Comparison of ENCODE assay signal across 36 cellular contexts in genomic region chr15:73912030-73912596, GRCh38. TPM values are rescaled to one million over a fixed set of nuclear protein-coding genes. Genes with fewer than 3 reads are reported as not detected.
"Had no signal": no experiment of that assay in that cellular context is flagged by ENCODE, and none has a peak within 500 bp of the region (broad histone marks: within the 10 kb centered on the region; RNA-seq: fewer than 3 reads in every experiment).

No MANE protein-coding gene starts in this region.

- H3K27me3 Mint-ChIP-seq: activated CD4-positive, alpha-beta memory T cell treated with anti-CD3 and anti-CD28 coated beads, Interleukin-2, amount 10 ng/mL, durations not matched to agents 7 days and 5 days; activated CD4-positive, alpha-beta T cell treated with anti-CD3 and anti-CD28 coated beads for 36 hours; activated CD4-positive, alpha-beta T cell treated with anti-CD3 and anti-CD28 coated beads, Interleukin-2, amount 10 ng/mL, durations not matched to agents 24 days and 14 days; activated naive CD8-positive, alpha-beta T cell; activated T-cell treated with anti-CD3 and anti-CD28 coated beads, Interleukin-2, amount 50 U/mL, for 24 hours; T-helper 17 cell had no signal

- H3K9me3 ChIP-seq: ascending aorta, breast epithelium, colonic mucosa, esophagus squamous epithelium, gastroesophageal sphincter had no signal

- H3K4me3 ChIP-seq: ascending aorta, breast epithelium, cardiac muscle cell, colonic mucosa, esophagus squamous epithelium, gastroesophageal sphincter had no signal

- H3K36me3 ChIP-seq: breast epithelium, cardiac muscle cell, colonic mucosa, esophagus squamous epithelium, gastroesophageal sphincter had no signal

- ATAC-seq: activated CD4-positive, alpha-beta T cell treated with anti-CD3 and anti-CD28 coated beads for 36 hours; gastroesophageal sphincter; T-helper 17 cell had no signal

- H3K4me3 Mint-ChIP-seq: activated CD4-positive, alpha-beta memory T cell treated with anti-CD3 and anti-CD28 coated beads, Interleukin-2, amount 10 ng/mL, durations not matched to agents 7 days and 5 days; activated CD4-positive, alpha-beta T cell treated with anti-CD3 and anti-CD28 coated beads for 36 hours; activated CD4-positive, alpha-beta T cell treated with anti-CD3 and anti-CD28 coated beads, Interleukin-2, amount 10 ng/mL, durations not matched to agents 24 days and 14 days; activated naive CD8-positive, alpha-beta T cell; activated T-cell treated with anti-CD3 and anti-CD28 coated beads, Interleukin-2, amount 50 U/mL, for 24 hours; activated T-helper 1 cell treated with anti-CD3 and anti-CD28 coated beads, Interleukin-12 subunit alpha, Interleukin-12 subunit beta, Interleukin-2, Interleukin-4 antibody, amounts not matched to agents 30 ng/mL and 10 ng/mL and 1 ng/mL, durations not matched to agents 14 hours and 24 hours and 36 hours; brain; T-helper 17 cell; T-helper 2 cell treated with Interferon-gamma antibody and Interleukin-4, amounts not matched to agents 5 μg/mL and 100 μg/mL, for 36 hours had no signal

- H3K27me3 ChIP-seq: ascending aorta, breast epithelium, cardiac muscle cell, colonic mucosa, esophagus squamous epithelium, gastroesophageal sphincter had no signal

- H3K4me1 ChIP-seq: ascending aorta, breast epithelium, colonic mucosa had no signal

- H3K27ac Mint-ChIP-seq: activated CD4-positive, alpha-beta memory T cell treated with anti-CD3 and anti-CD28 coated beads, Interleukin-2, amount 10 ng/mL, durations not matched to agents 7 days and 5 days; activated CD4-positive, alpha-beta T cell treated with anti-CD3 and anti-CD28 coated beads for 36 hours; activated CD4-positive, alpha-beta T cell treated with anti-CD3 and anti-CD28 coated beads, Interleukin-2, amount 10 ng/mL, durations not matched to agents 24 days and 14 days; activated naive CD8-positive, alpha-beta T cell; activated T-cell treated with anti-CD3 and anti-CD28 coated beads, Interleukin-2, amount 50 U/mL, for 24 hours; activated T-helper 1 cell treated with anti-CD3 and anti-CD28 coated beads, Interleukin-12 subunit alpha, Interleukin-12 subunit beta, Interleukin-2, Interleukin-4 antibody, amounts not matched to agents 30 ng/mL and 10 ng/mL and 1 ng/mL, durations not matched to agents 14 hours and 24 hours and 36 hours; activated T-helper 2 cell treated with anti-CD3 and anti-CD28 coated beads, Interferon-gamma antibody, Interleukin-2, Interleukin-4, amounts not matched to agents 10 μg/mL and 5 μg/mL and 100 μg/mL, durations not matched to agents 14 hours and 24 hours and 36 hours; brain; T-helper 17 cell; T-helper 2 cell treated with Interferon-gamma antibody and Interleukin-4, amounts not matched to agents 5 μg/mL and 100 μg/mL, for 36 hours had no signal

- H3K27ac ChIP-seq: ascending aorta, breast epithelium, cardiac muscle cell, colonic mucosa, epithelial cell of prostate, esophagus squamous epithelium, gastroesophageal sphincter had no signal

- H3K9me3 Mint-ChIP-seq: activated CD4-positive, alpha-beta T cell treated with anti-CD3 and anti-CD28 coated beads, Interleukin-2, amount 10 ng/mL, durations not matched to agents 24 days and 14 days; activated T-cell treated with anti-CD3 and anti-CD28 coated beads, Interleukin-2, amount 50 U/mL, for 24 hours; activated T-helper 2 cell treated with anti-CD3 and anti-CD28 coated beads, Interferon-gamma antibody, Interleukin-2, Interleukin-4, amounts not matched to agents 10 μg/mL and 5 μg/mL and 100 μg/mL, durations not matched to agents 14 hours and 24 hours and 36 hours had no signal

- DNase-seq: activated CD4-positive, alpha-beta memory T cell treated with anti-CD3 and anti-CD28 coated beads, Interleukin-2, amount 10 ng/mL, durations not matched to agents 7 days and 5 days; activated CD4-positive, alpha-beta T cell treated with anti-CD3 and anti-CD28 coated beads for 36 hours; activated CD4-positive, alpha-beta T cell treated with anti-CD3 and anti-CD28 coated beads, Interleukin-2, amount 10 ng/mL, durations not matched to agents 24 days and 14 days; activated CD4-positive, alpha-beta T cell treated with anti-CD3 and anti-CD28 coated beads, Interleukin-2, amount 50 U/mL, for 4 hours; activated CD4-positive, CD25-positive, alpha-beta regulatory T cell; activated CD4-positive, CD25-positive, alpha-beta regulatory T cell treated with anti-CD3 and anti-CD28 coated beads, Interleukin-2, amount 50 U/mL, for 72 hours; activated CD8-positive, alpha-beta memory T cell treated with anti-CD3 and anti-CD28 coated beads, Interleukin-2, amount 50 U/mL, for 48 hours; activated effector memory CD4-positive, alpha-beta T cell treated with anti-CD3 and anti-CD28 coated beads, Interleukin-2, amount 50 U/mL, for 16 hours; activated naive CD4-positive, alpha-beta T cell treated with anti-CD3 and anti-CD28 coated beads, Interleukin-2, amount 50 U/mL, for 16 hours; activated T-cell treated with anti-CD3 and anti-CD28 coated beads for 4 hours; activated T-cell treated with anti-CD3 and anti-CD28 coated beads, Interleukin-2, amount 50 U/mL, for 24 hours; central memory CD4-positive, alpha-beta T cell; cerebellar nuclear complex; colonic mucosa; effector CD8-positive, alpha-beta T cell; esophagus squamous epithelium; foreskin melanocyte; T-helper 1 cell; T-helper 17 cell; T1000 had no signal

RNA-seq across cellular contexts. Expression of gene TBC1D21, which starts 38.7 kb away (rescaled TPM):
- total RNA-seq: activated CD4-positive, alpha-beta memory T cell treated with anti-CD3 and anti-CD28 coated beads, Interleukin-2, amount 10 ng/mL, durations not matched to agents 7 days and 5 days; activated CD4-positive, alpha-beta T cell treated with anti-CD3 and anti-CD28 coated beads for 36 hours; activated CD4-positive, alpha-beta T cell treated with anti-CD3 and anti-CD28 coated beads, Interleukin-2, amount 10 ng/mL, durations not matched to agents 24 days and 14 days; activated T-helper 1 cell treated with anti-CD3 and anti-CD28 coated beads, Interleukin-12 subunit alpha, Interleukin-12 subunit beta, Interleukin-2, Interleukin-4 antibody, amounts not matched to agents 30 ng/mL and 10 ng/mL and 1 ng/mL, durations not matched to agents 14 hours and 24 hours and 36 hours; activated T-helper 2 cell treated with anti-CD3 and anti-CD28 coated beads, Interferon-gamma antibody, Interleukin-2, Interleukin-4, amounts not matched to agents 10 μg/mL and 5 μg/mL and 100 μg/mL, durations not matched to agents 14 hours and 24 hours and 36 hours; ascending aorta; breast epithelium; cardiac muscle cell; colonic mucosa; dermis microvascular lymphatic vessel endothelial cell; endothelial cell of umbilical vein; esophagus squamous epithelium; fibroblast of lung; fibroblast of villous mesenchyme; gastroesophageal sphincter; glomerular endothelial cell; T-helper 17 cell had no signal
- polyA plus RNA-seq: cardiac muscle cell, endothelial cell of umbilical vein, esophagus, fibroblast of lung had no signal
